Comparison of ENCODE assay signal across 33 cellular contexts in the genomic region with DNA sequence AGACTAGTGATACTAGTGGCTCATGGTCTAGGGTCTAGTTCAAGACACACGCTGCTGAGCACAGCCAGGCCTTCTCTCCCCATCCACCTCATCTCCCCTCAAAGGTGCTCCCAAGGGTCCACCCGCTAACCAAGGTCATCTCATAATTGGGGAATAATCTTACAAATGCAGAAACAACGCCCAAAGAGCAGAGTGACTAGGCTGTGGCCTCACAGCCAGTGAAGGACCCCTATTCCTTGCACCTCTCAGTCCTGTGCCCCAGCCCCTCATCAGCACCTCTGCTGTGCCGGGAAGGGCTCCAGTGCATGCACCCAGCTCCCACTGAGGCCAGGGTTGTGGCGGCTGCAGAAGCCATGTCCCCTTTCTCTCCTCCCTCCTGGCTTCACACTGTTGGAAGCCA.
"Had no signal": no experiment of that assay in that cellular context is flagged by ENCODE, and none has a peak within 500 bp of the region (broad histone marks: within the 10 kb centered on the region; RNA-seq: fewer than 3 reads in every experiment).

No MANE protein-coding gene starts in this region.

- H3K9me3 Mint-ChIP-seq: activated naive CD4-positive, alpha-beta T cell treated with anti-CD3 and anti-CD28 coated beads, Interleukin-2, amount 50 U/mL, for 24 hours; activated naive CD8-positive, alpha-beta T cell treated with anti-CD3 and anti-CD28 coated beads, Interleukin-2, amount 50 U/mL, for 24 hours; activated T-helper 2 cell treated with anti-CD3 and anti-CD28 coated beads, Interferon-gamma antibody, Interleukin-2, Interleukin-4, amounts not matched to agents 10 μg/mL and 5 μg/mL and 100 μg/mL, durations not matched to agents 14 hours and 24 hours and 36 hours; endodermal cell; memory B cell; stimulated activated naive CD8-positive, alpha-beta T cell treated with anti-CD3 and anti-CD28 coated beads, Interleukin-15, amount 100 ng/mL, for 72 hours; type B pancreatic cell had no signal

- DNase-seq: activated CD4-positive, alpha-beta T cell treated with anti-CD3 and anti-CD28 coated beads for 48 hours; activated CD4-positive, alpha-beta T cell treated with anti-CD3 and anti-CD28 coated beads, Interleukin-2, amount 50 U/mL, for 48 hours; activated CD8-positive, alpha-beta memory T cell treated with anti-CD3 and anti-CD28 coated beads for 24 hours; activated naive CD8-positive, alpha-beta T cell treated with anti-CD3 and anti-CD28 coated beads, Interleukin-2, amount 50 U/mL, for 24 hours; activated T-cell treated with anti-CD3 and anti-CD28 coated beads, Interleukin-2, amount 50 U/mL, for 48 hours; amygdala; caudate nucleus; endodermal cell; foreskin fibroblast; head of caudate nucleus; hippocampal formation; left cardiac atrium; midbrain; stimulated activated CD4-positive, alpha-beta T cell treated with anti-CD3 and anti-CD28 coated beads, Interleukin-1b, Interleukin-23, amount 100 ng/mL, for 48 hours; stimulated activated CD4-positive, alpha-beta T cell treated with anti-CD3 and anti-CD28 coated beads, Interleukin-4, amount 100 ng/mL, for 4 hours; stimulated activated CD8-positive, alpha-beta memory T cell treated with anti-CD3 and anti-CD28 coated beads, Interleukin-4, amount 100 ng/mL, for 48 hours; stimulated activated naive CD8-positive, alpha-beta T cell treated with anti-CD3 and anti-CD28 coated beads, Interleukin-15, amount 100 ng/mL, for 72 hours; substantia nigra; T1000; uterus; WERI-Rb-1 had no signal

- H3K27ac Mint-ChIP-seq: activated naive CD4-positive, alpha-beta T cell treated with anti-CD3 and anti-CD28 coated beads, Interleukin-2, amount 50 U/mL, for 24 hours; activated naive CD8-positive, alpha-beta T cell treated with anti-CD3 and anti-CD28 coated beads, Interleukin-2, amount 50 U/mL, for 24 hours; activated T-helper 2 cell treated with anti-CD3 and anti-CD28 coated beads, Interferon-gamma antibody, Interleukin-2, Interleukin-4, amounts not matched to agents 10 μg/mL and 5 μg/mL and 100 μg/mL, durations not matched to agents 14 hours and 24 hours and 36 hours; endodermal cell; stimulated activated memory B cell treated with anti-CD40 and anti-IgM and Interleukin-4, amounts not matched to agents 10 μg/mL and 1 μg/mL and 100 μg/mL, for 72 hours; stimulated activated naive CD8-positive, alpha-beta T cell treated with anti-CD3 and anti-CD28 coated beads, Interleukin-15, amount 100 ng/mL, for 72 hours; type B pancreatic cell had no signal

- H3K27ac ChIP-seq: pancreas, right atrium auricular region, uterus, WERI-Rb-1 had no signal

- H3K36me3 Mint-ChIP-seq: activated naive CD4-positive, alpha-beta T cell treated with anti-CD3 and anti-CD28 coated beads, Interleukin-2, amount 50 U/mL, for 24 hours; stimulated activated memory B cell treated with anti-CD40 and anti-IgM and Interleukin-4, amounts not matched to agents 10 μg/mL and 1 μg/mL and 100 μg/mL, for 72 hours; type B pancreatic cell had no signal

- H3K4me3 ChIP-seq: pancreas, right atrium auricular region, smooth muscle cell, uterus had no signal

- H3K4me3 Mint-ChIP-seq: activated naive CD4-positive, alpha-beta T cell treated with anti-CD3 and anti-CD28 coated beads, Interleukin-2, amount 50 U/mL, for 24 hours; activated naive CD8-positive, alpha-beta T cell treated with anti-CD3 and anti-CD28 coated beads, Interleukin-2, amount 50 U/mL, for 24 hours; endodermal cell; memory B cell; nephron; stimulated activated memory B cell treated with anti-CD40 and anti-IgM and Interleukin-4, amounts not matched to agents 10 μg/mL and 1 μg/mL and 100 μg/mL, for 72 hours; stimulated activated naive CD8-positive, alpha-beta T cell treated with anti-CD3 and anti-CD28 coated beads, Interleukin-15, amount 100 ng/mL, for 72 hours; type B pancreatic cell had no signal

- H3K27me3 ChIP-seq: pancreas, right atrium auricular region, uterus had no signal

- H3K27me3 Mint-ChIP-seq: activated naive CD4-positive, alpha-beta T cell treated with anti-CD3 and anti-CD28 coated beads, Interleukin-2, amount 50 U/mL, for 24 hours; memory B cell; stimulated activated memory B cell treated with anti-CD40 and anti-IgM and Interleukin-4, amounts not matched to agents 10 μg/mL and 1 μg/mL and 100 μg/mL, for 72 hours had no signal

- ATAC-seq: activated CD4-positive, CD25-positive, alpha-beta regulatory T cell treated with anti-CD3 and anti-CD28 coated beads, Interleukin-2, amount 50 U/mL, for 24 hours; activated naive CD8-positive, alpha-beta T cell treated with anti-CD3 and anti-CD28 coated beads, Interleukin-2, amount 50 U/mL, for 24 hours; esophagus mucosa; left cardiac atrium; pancreas; stimulated activated memory B cell treated with anti-CD40 and anti-IgM and Interleukin-4, amounts not matched to agents 10 μg/mL and 1 μg/mL and 100 μg/mL, for 72 hours; stimulated activated naive CD8-positive, alpha-beta T cell treated with anti-CD3 and anti-CD28 coated beads, Interleukin-15, amount 100 ng/mL, for 72 hours had no signal

- H3K36me3 ChIP-seq: pancreas, right atrium auricular region, uterus, WERI-Rb-1 had no signal

- H3K4me1 ChIP-seq: pancreas had no signal

- H3K4me2 ChIP-seq: smooth muscle cell had no signal

- H3K4me1 Mint-ChIP-seq: endodermal cell had no signal

- H3K9me3 ChIP-seq: pancreas, right atrium auricular region, uterus had no signal

- FAIRE-seq: keratinocyte, pancreas had no signal
